8 cellular contexts compared by ENCODE assay signal in the genomic region with DNA sequence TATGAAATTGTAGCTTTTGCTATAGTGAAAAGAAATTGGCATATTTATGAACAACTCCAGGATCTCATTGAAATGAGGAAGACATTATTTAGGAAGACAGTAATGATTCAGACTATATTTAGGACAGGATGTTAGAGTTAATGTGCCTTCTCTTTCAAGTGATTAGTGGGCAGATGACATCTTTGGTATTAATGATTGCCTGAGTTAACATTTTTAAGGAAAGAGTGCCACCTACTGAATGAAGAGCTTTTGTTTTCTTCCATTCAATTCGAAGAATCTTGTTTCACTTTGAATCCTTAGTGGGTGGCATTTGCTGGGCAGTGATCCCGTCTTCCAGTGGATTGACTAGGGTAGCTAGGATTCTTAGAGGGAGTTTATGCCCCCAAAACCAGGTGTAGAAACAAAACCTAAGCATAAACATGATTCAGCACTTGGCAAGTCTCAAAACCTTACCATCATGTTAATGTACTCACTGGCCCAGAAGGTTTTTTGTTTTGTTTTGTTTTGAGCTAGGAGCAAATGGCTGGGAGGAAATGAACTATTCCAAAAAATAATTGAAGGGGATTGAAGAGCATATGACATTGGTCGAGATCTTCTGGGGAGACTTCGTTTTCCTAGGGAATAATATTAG. TPM values are rescaled to one million over a fixed set of nuclear protein-coding genes. Genes with fewer than 3 reads are reported as not detected.
DNase-seq lines count a peak whose midpoint lies in the region; ATAC-seq, FAIRE-seq and TF ChIP-seq lines count a peak whose summit lies in the region.

No MANE protein-coding gene starts in this region.

- DNase-seq in D341Med (ENCODE audit: low spot score) (peak; percentile 30), GM19239 (ENCODE audit: insufficient read length, low spot score) (no peak), NB4 (ENCODE audit: low read depth) (peak; percentile 66), putamen (ENCODE audit: low spot score) (peak; percentile 63), hepatic stellate cell (ENCODE audit: low spot score) (no peak)
- DNase-seq in activated CD4-positive, alpha-beta memory T cell treated with anti-CD3 and anti-CD28 coated beads, Interleukin-2, amount 10 ng/mL, durations not matched to agents 7 days and 5 days: no peak
- no peak for DNase-seq in stimulated activated CD4-positive, alpha-beta T cell treated with anti-CD3 and anti-CD28 coated beads, Interleukin-1b, Interleukin-23, amount 100 ng/mL, for 48 hours

- H3K4me1 Mint-ChIP-seq in activated CD4-positive, alpha-beta memory T cell treated with anti-CD3 and anti-CD28 coated beads, Interleukin-2, amount 10 ng/mL, durations not matched to agents 7 days and 5 days: peaks cover 66% of the 10 kb centered on the region

- H3K9me3 Mint-ChIP-seq in activated CD4-positive, alpha-beta memory T cell treated with anti-CD3 and anti-CD28 coated beads, Interleukin-2, amount 10 ng/mL, durations not matched to agents 7 days and 5 days: no peaks in the 10 kb centered on the region

- H3K27me3 Mint-ChIP-seq in activated CD4-positive, alpha-beta memory T cell treated with anti-CD3 and anti-CD28 coated beads, Interleukin-2, amount 10 ng/mL, durations not matched to agents 7 days and 5 days: no peaks in the 10 kb centered on the region

- H3K4me1 ChIP-seq in gastroesophageal sphincter: peaks cover 4 to 88% (median 5%) of the 10 kb centered on the region in 3 donors

- H3K27ac Mint-ChIP-seq in activated CD4-positive, alpha-beta memory T cell treated with anti-CD3 and anti-CD28 coated beads, Interleukin-2, amount 10 ng/mL, durations not matched to agents 7 days and 5 days: peak overlapping the region; percentile 50

- no peaks in the 10 kb centered on the region for H3K27me3 ChIP-seq in gastroesophageal sphincter

- H3K9me3 ChIP-seq in gastroesophageal sphincter: no peaks in the 10 kb centered on the region

- H3K4me3 ChIP-seq in NB4 (ENCODE audit: low read depth, low read length) (no peak overlapping the region), gastroesophageal sphincter (no peak overlapping the region)

- H3K4me3 Mint-ChIP-seq in activated CD4-positive, alpha-beta memory T cell treated with anti-CD3 and anti-CD28 coated beads, Interleukin-2, amount 10 ng/mL, durations not matched to agents 7 days and 5 days: peak overlapping the region; percentile 33

- TF ChIP-seq POLR2A in NB4 (IDR thresholded peaks at IDR 0.05; ENCODE audit: extremely low read depth, insufficient read length) (no peak), gastroesophageal sphincter (IDR thresholded peaks at IDR 0.05) (no peak)

- ATAC-seq in gastroesophageal sphincter: peak; percentile 62

- POLR2A ChIA-PET in activated CD4-positive, alpha-beta memory T cell treated with anti-CD3 and anti-CD28 coated beads, Interleukin-2, amount 10 ng/mL, durations not matched to agents 7 days and 5 days (lab: Charles Lee): interaction anchor here (0.7 to 3.8 kb wide), 13 partner anchors 9 to 572 kb away, joined by 3 to 31 read pairs (median 4); partner anchors contain the start of genes MAP3K1 and SETD9

- no peak for TF ChIP-seq EP300 in gastroesophageal sphincter (IDR thresholded peaks at IDR 0.05)

- H3K27ac ChIP-seq in gastroesophageal sphincter: peak overlapping the region in 3 of 4 donors; percentile 21 to 52 (median 35)

- whole genome bisulfite sequencing in gastroesophageal sphincter (ENCODE audit: low coverage in 1 of 2), 2 donors: 32 to 33% methylated on average over 3 to 4 of the region's 4 CpGs

- H3K36me3 ChIP-seq in gastroesophageal sphincter: no peaks in the 10 kb centered on the region

- FAIRE-seq in GM19239 (lab: Jason Lieb, UNC): peak; percentile 95

- TF ChIP-seq CTCF in NB4 (IDR thresholded peaks at IDR 0.05; ENCODE audit: low read depth, low read length) (peak; percentile 36), gastroesophageal sphincter (IDR thresholded peaks at IDR 0.05) (peak; percentile 25 to 66 (median 60))

- CTCF ChIA-PET in activated CD4-positive, alpha-beta memory T cell treated with anti-CD3 and anti-CD28 coated beads, Interleukin-2, amount 10 ng/mL, durations not matched to agents 7 days and 5 days (lab: Charles Lee): interaction anchor here (0.6 to 10.2 kb wide), 34 partner anchors 10 to 903 kb away, joined by 3 to 161 read pairs (median 3); partner anchors contain the start of gene MAP3K1

- H3K36me3 Mint-ChIP-seq in activated CD4-positive, alpha-beta memory T cell treated with anti-CD3 and anti-CD28 coated beads, Interleukin-2, amount 10 ng/mL, durations not matched to agents 7 days and 5 days (ENCODE audit: low read depth): no peaks in the 10 kb centered on the region

RNA-seq across cellular contexts. Expression of gene MAP3K1, which starts 23.2 kb away (rescaled TPM):
- total RNA-seq in activated CD4-positive, alpha-beta memory T cell treated with anti-CD3 and anti-CD28 coated beads, Interleukin-2, amount 10 ng/mL, durations not matched to agents 7 days and 5 days: 10 to 100 TPM; 47.5 to 49.5 TPM
- 10 to 100 TPM in 2 of 4 donors, 1 to 10 TPM in 2; 7.6 to 16.0 (median 9.7) TPM for total RNA-seq in gastroesophageal sphincter

Comparison
In these comparisons a context has a peak if more than half of its experiments do, and no peak if none do; other contexts are left out.
1. DNase-seq: peak in D341Med (single experiment), NB4 (single experiment) and putamen (single experiment); none in GM19239 (single experiment), activated CD4-positive, alpha-beta memory T cell treated with anti-CD3 and anti-CD28 coated beads, Interleukin-2, amount 10 ng/mL, durations not matched to agents 7 days and 5 days (single experiment), stimulated activated CD4-positive, alpha-beta T cell treated with anti-CD3 and anti-CD28 coated beads, Interleukin-1b, Interleukin-23, amount 100 ng/mL, for 48 hours (single experiment) and hepatic stellate cell (single experiment).